ENCODE assay signal across 7 cellular contexts in the genomic region with DNA sequence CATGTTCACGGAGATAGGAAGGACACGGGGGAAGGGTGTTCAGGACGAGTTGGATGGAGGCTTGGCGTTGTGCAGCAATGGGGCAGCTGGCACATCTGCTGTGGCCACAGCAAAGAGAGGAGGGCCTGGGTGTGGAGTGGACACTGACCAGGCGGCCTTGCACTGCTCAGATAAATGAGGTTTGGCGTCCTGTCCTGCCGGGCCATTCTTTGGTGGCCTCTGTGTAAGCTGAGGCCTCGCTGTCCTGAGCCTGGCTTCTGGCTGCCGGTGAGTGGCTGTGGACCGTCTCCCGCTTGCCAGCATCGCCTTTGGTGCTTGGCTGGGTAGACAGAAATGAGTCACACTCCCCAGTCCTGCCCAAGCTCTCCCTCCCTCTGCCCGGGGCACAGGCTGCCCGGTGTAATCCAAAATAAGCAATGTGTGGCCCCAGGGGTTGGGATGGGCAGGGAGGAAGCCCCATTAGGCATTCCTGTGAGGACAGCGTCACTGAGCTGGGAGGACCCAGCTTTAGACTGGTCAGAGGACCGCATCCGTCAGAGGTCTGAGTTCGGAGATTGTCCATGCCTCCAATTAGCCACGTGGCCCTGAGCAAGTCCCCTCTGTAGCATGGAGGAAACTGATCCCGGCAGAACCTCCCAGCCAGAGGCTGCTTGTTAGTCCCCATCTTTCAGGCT.
DNase-seq lines count a peak whose midpoint lies in the region; ATAC-seq, FAIRE-seq and TF ChIP-seq lines count a peak whose summit lies in the region.
"Not testable (repeated sequence)": the region's sequence is repeated elsewhere in the genome, so short reads cannot be mapped to it uniquely, and the experiment has no call there.

No MANE protein-coding gene starts in this region.

- ATAC-seq in PC-3: peak; percentile 80
- ATAC-seq in K562: peak; percentile 17
- peak; percentile 79 to 80 for ATAC-seq in left cardiac atrium
- ATAC-seq in mucosa of descending colon: peak; percentile 12

- H3K4me1 Mint-ChIP-seq in chondrocyte (ENCODE audit: low read depth): not testable (repeated sequence)

- not testable (repeated sequence) for TF ChIP-seq EP300 in K562 (IDR thresholded peaks at IDR 0.05; ENCODE audit: low read length)

- H3K4me3 Mint-ChIP-seq in chondrocyte (ENCODE audit: unreplicated experiment): not testable (repeated sequence)

- H3K36me3 Mint-ChIP-seq in chondrocyte (ENCODE audit: low read depth): not testable (repeated sequence)

- TF ChIP-seq CTCF in PC-3 (conservative IDR thresholded peaks at IDR 0.05; ENCODE audit: low read depth, low read length); K562 (IDR thresholded peaks at IDR 0.05 in 2 of 3, conservative IDR thresholded peaks at IDR 0.05 in 1 of 3; ENCODE audit: insufficient read depth in 2 of 3, low read depth in 1 of 3, low read length in 3 of 3); chondrocyte (IDR thresholded peaks at IDR 0.05); mucosa of descending colon (IDR thresholded peaks at IDR 0.05); spleen (IDR thresholded peaks at IDR 0.05 in 8 of 11, conservative IDR thresholded peaks at IDR 0.05 in 3 of 11): not testable (repeated sequence)

- not testable (repeated sequence) for H3K79me2 ChIP-seq in PC-3 (ENCODE audit: low read length); K562 (ENCODE audit: control insufficient read depth, insufficient read depth, low read length)

- H3K9me3 ChIP-seq in PC-3 (ENCODE audit: low read length): peaks cover 30% of the 10 kb centered on the region
- not testable (repeated sequence) for H3K9me3 ChIP-seq in K562 (replicated peaks; ENCODE audit: control insufficient read depth, insufficient read depth, low read depth, low read length)
- peaks cover 86% of the 10 kb centered on the region for H3K9me3 ChIP-seq in mucosa of descending colon
- H3K9me3 ChIP-seq in spleen: peaks cover 0 to 13% (median 5%) of the 10 kb centered on the region in 8 donors

- POLR2A ChIA-PET in PC-3 (lab: Charles Lee; ENCODE audit: unreplicated experiment): not testable (repeated sequence)
- POLR2A ChIA-PET in K562 (lab: Yijun Ruan, JAX): interaction anchor here (0.6 kb wide), 1 partner anchor 20 kb away, joined by 3 read pairs; no protein-coding TSS in a partner anchor

- FAIRE-seq in K562 (lab: Jason Lieb, UNC): not testable (repeated sequence)

- not testable (repeated sequence) for H3K36me3 ChIP-seq in PC-3 (ENCODE audit: low read depth, low read length); K562 (ENCODE audit: control insufficient read depth, insufficient read depth, low read length); mucosa of descending colon (ENCODE audit: low read depth); spleen

- BruUV-seq in PC-3 (replicated peaks; lab: Mats Ljungman, UMichigan); K562 (replicated peaks; lab: Mats Ljungman, UMichigan): not testable (repeated sequence)

- H3K27me3 Mint-ChIP-seq in chondrocyte (ENCODE audit: low read depth): not testable (repeated sequence)

- TF ChIP-seq POLR2A in K562 (conservative IDR thresholded peaks at IDR 0.05); spleen (IDR thresholded peaks at IDR 0.05): not testable (repeated sequence)

- CTCF ChIA-PET in PC-3 (lab: Charles Lee); K562 (lab: Yijun Ruan, JAX; ENCODE audit: low intra/inter-chr PET ratio): not testable (repeated sequence)

- H3K9me3 Mint-ChIP-seq in chondrocyte (ENCODE audit: low read depth): peaks cover 47% of the 10 kb centered on the region

- H3K9me1 ChIP-seq in K562 (ENCODE audit: control insufficient read depth, insufficient read depth, low read length): not testable (repeated sequence)

- not testable (repeated sequence) for H4K20me1 ChIP-seq in PC-3 (ENCODE audit: low read length); K562 (replicated peaks; ENCODE audit: control insufficient read depth, insufficient read depth, low read length)

- H3K27ac ChIP-seq in PC-3 (ENCODE audit: low read length); K562 (ENCODE audit: extremely low read depth, low read depth, low read length); spleen: not testable (repeated sequence)

- in situ Hi-C loops in K562 (cut with MboI): loop anchor here (25.0 kb wide), 1 partner anchor 1451 kb away; no protein-coding TSS in a partner anchor

- not testable (repeated sequence) for TF ChIP-seq RAD21 in K562 (CRISPR knock-in tag; conservative IDR thresholded peaks at IDR 0.05 in 1 of 2, IDR thresholded peaks at IDR 0.05 in 1 of 2)

- H3K4me3 ChIP-seq in PC-3 (ENCODE audit: low read length); K562; mucosa of descending colon; spleen: not testable (repeated sequence)

- not testable (repeated sequence) for H3K27me3 ChIP-seq in PC-3 (ENCODE audit: low read length); K562 (ENCODE audit: control insufficient read depth in 2 of 2, insufficient read depth in 2 of 2, low read length in 2 of 2); spleen (replicated peaks in 1 of 7)

- not testable (repeated sequence) for H3K9ac ChIP-seq in PC-3 (ENCODE audit: low read length); K562 (ENCODE audit: insufficient read depth in 1 of 2, low read depth in 2 of 2, low read length in 2 of 2)

- H3F3A ChIP-seq in PC-3 (ENCODE audit: low read length, unreplicated experiment): not testable (repeated sequence)

- not testable (repeated sequence) for H3K27ac Mint-ChIP-seq in chondrocyte (ENCODE audit: unreplicated experiment)

- H3K4me2 ChIP-seq in PC-3 (ENCODE audit: low read length); K562 (ENCODE audit: insufficient read depth, low read length): not testable (repeated sequence)

- intact Hi-C loops in PC-3 (cut with micrococcal nuclease); K562 (cut with micrococcal nuclease); left cardiac atrium (cut with DNase I); mucosa of descending colon (cut with DNase I, micrococcal nuclease); spleen (cut with DNase I; ENCODE audit: low total_unique reads): not testable (repeated sequence)

- H3K4me1 ChIP-seq in PC-3 (ENCODE audit: insufficient read depth, low read length); K562 (replicated peaks in 1 of 2; ENCODE audit: control insufficient read depth in 2 of 2, insufficient read depth in 2 of 2, low read length in 2 of 2); mucosa of descending colon (ENCODE audit: low read depth); spleen: not testable (repeated sequence)

- peak; percentile 71 for DNase-seq in Daoy (ENCODE audit: low read depth)
- not testable (repeated sequence) for DNase-seq in PC-3; K562 (ENCODE audit: extremely low read depth in 1 of 4, low spot score in 3 of 4); mucosa of descending colon
- DNase-seq in chondrocyte (ENCODE audit: low spot score): peak; percentile 88
- DNase-seq in left cardiac atrium: peak; percentile 58
- DNase-seq in spleen: peak; percentile 74

- not testable (repeated sequence) for H2AFZ ChIP-seq in PC-3 (ENCODE audit: low read length); K562 (ENCODE audit: low read depth, low read length)

- H3K9me2 ChIP-seq in PC-3 (replicated peaks; ENCODE audit: low read length): not testable (repeated sequence)

- 1% methylated on average over 20 of the region's 20 CpGs for WGBS in K562 (ENCODE audit: insufficient coverage, low coverage, missing lambda C conversion rate)
- WGBS in spleen, 5 donors: 73 to 87% (median 77%) methylated on average over 19 to 20 of the region's 20 CpGs

Comparison
In these comparisons a context has a peak if more than half of its experiments do, and no peak if none do; other contexts are left out.
1. ATAC-seq: peak in every context shown above with its lines; median percentile 80 in PC-3; 80 in left cardiac atrium; 17 in K562; 12 in mucosa of descending colon.